ENCODE assay signal across 28 cellular contexts in genomic region chr12:132396657-132397056, GRCh38.
"Had no signal": no experiment of that assay in that cellular context is flagged by ENCODE, and none has a peak within 500 bp of the region (broad histone marks: within the 10 kb centered on the region; RNA-seq: fewer than 3 reads in every experiment).

No MANE protein-coding gene starts in this region.

- H3K9me3 Mint-ChIP-seq: central memory CD8-positive, alpha-beta T cell; natural killer cell; T-cell had no signal

- H3K4me1 Mint-ChIP-seq: central memory CD8-positive, alpha-beta T cell; natural killer cell; T-cell had no signal

- H3K27me3 ChIP-seq: ovary, testis had no signal

- H3K9me3 ChIP-seq: breast epithelium, colonic mucosa, ovary, testis had no signal

- H3K27ac ChIP-seq: breast epithelium, colonic mucosa, dorsolateral prefrontal cortex, hepatocyte, ovary, testis, upper lobe of left lung had no signal

- H3K36me3 Mint-ChIP-seq: activated naive CD8-positive, alpha-beta T cell; natural killer cell; stimulated activated naive B cell treated with anti-CD40 and anti-IgM and Interleukin-4, amounts not matched to agents 10 μg/mL and 1 μg/mL and 100 μg/mL, for 72 hours; T-cell had no signal

- H3K4me3 ChIP-seq: breast epithelium, colonic mucosa, dorsolateral prefrontal cortex, hepatocyte, ovary, testis, upper lobe of left lung had no signal

- H3K4me3 Mint-ChIP-seq: activated naive CD8-positive, alpha-beta T cell; central memory CD8-positive, alpha-beta T cell; effector memory CD8-positive, alpha-beta T cell; natural killer cell; stimulated activated naive B cell treated with anti-CD40 and anti-IgM and Interleukin-4, amounts not matched to agents 10 μg/mL and 1 μg/mL and 100 μg/mL, for 72 hours; T-cell had no signal

- H3K27ac Mint-ChIP-seq: activated naive CD8-positive, alpha-beta T cell; effector memory CD8-positive, alpha-beta T cell; natural killer cell; stimulated activated naive B cell treated with anti-CD40 and anti-IgM and Interleukin-4, amounts not matched to agents 10 μg/mL and 1 μg/mL and 100 μg/mL, for 72 hours; T-cell had no signal

- H3K4me1 ChIP-seq: breast epithelium, colonic mucosa, testis, upper lobe of left lung had no signal

- ATAC-seq: effector memory CD8-positive, alpha-beta T cell; esophagus mucosa; left ventricle myocardium superior; natural killer cell; right cardiac atrium; stimulated activated naive B cell treated with anti-CD40 and anti-IgM and Interleukin-4, amounts not matched to agents 10 μg/mL and 1 μg/mL and 100 μg/mL, for 72 hours; T-cell had no signal

- H3K36me3 ChIP-seq: breast epithelium, colonic mucosa, ovary, upper lobe of left lung, WERI-Rb-1 had no signal

- DNase-seq: activated CD4-positive, alpha-beta T cell treated with anti-CD3 and anti-CD28 coated beads for 1 hour; activated naive CD4-positive, alpha-beta T cell; activated T-cell treated with anti-CD3 and anti-CD28 coated beads, Interleukin-2, amount 50 U/mL, for 1 hour; amniotic stem cell; colonic mucosa; effector memory CD8-positive, alpha-beta T cell; glutamatergic neuron; midbrain; natural killer cell; stimulated activated CD4-positive, alpha-beta T cell treated with anti-CD3 and anti-CD28 coated beads, Interleukin-2, amount 100 ng/mL, for 24 hours; stimulated activated CD8-positive, alpha-beta memory T cell treated with anti-CD3 and anti-CD28 coated beads, Interleukin-4, amount 100 ng/mL, for 48 hours; stimulated activated naive B cell treated with anti-CD40 and anti-IgM and Interleukin-4, amounts not matched to agents 10 μg/mL and 1 μg/mL and 100 μg/mL, for 72 hours; T-cell; testis had no signal

- H2AFZ ChIP-seq: hepatocyte had no signal

- H3K79me2 ChIP-seq: hepatocyte had no signal

- H3K4me2 ChIP-seq: hepatocyte had no signal

- FAIRE-seq: endothelial cell of umbilical vein, frontal cortex, TTC549 had no signal
